Comparison of ENCODE assay signal across 24 cellular contexts in genomic region chr20:60497298-60497697, GRCh38.
DNase-seq lines count a peak whose midpoint lies in the region; ATAC-seq, FAIRE-seq and TF ChIP-seq lines count a peak whose summit lies in the region.
"Had no signal": no experiment of that assay in that cellular context is flagged by ENCODE, and none has a peak within 500 bp of the region (broad histone marks: within the 10 kb centered on the region; RNA-seq: fewer than 3 reads in every experiment).

No MANE protein-coding gene starts in this region.

- H3K27ac ChIP-seq in mammary epithelial cell (ENCODE audit: insufficient read depth, low read depth, low read length) (no peak overlapping the region), breast epithelium (no peak overlapping the region), RWPE2 (ENCODE audit: poor library complexity, severe bottlenecking) (no peak overlapping the region), keratinocyte (ENCODE audit: control insufficient read depth, insufficient read depth, low read length) (peak overlapping the region; percentile 12)
- H3K27ac ChIP-seq: 22Rv1; A549; BLaER1 treated with 17β-estradiol and CSF1 and Interleukin-3, amounts not matched to agents 10 nM and 100 nM; C4-2B had no signal

- H2AFZ ChIP-seq in mammary epithelial cell (ENCODE audit: low read depth, low read length) (peak overlapping the region; percentile 64), keratinocyte (ENCODE audit: control insufficient read depth, low read length) (no peak overlapping the region)

- CTCF ChIA-PET in mammary epithelial cell (lab: Charles Lee; ENCODE audit: low non-redundant PET), result no interaction called here

- in situ Hi-C loops in mammary epithelial cell (cut with MboI; ENCODE audit: low sequenced_read_pairs in 2 of 2), result no loop called here

- no peak for TF ChIP-seq CTCF in mammary epithelial cell (conservative IDR thresholded peaks at IDR 0.05 in 1 of 2, IDR thresholded peaks at IDR 0.05 in 1 of 2; ENCODE audit: extremely low read depth in 1 of 2, insufficient read depth in 1 of 2, low read depth in 1 of 2, low read length in 2 of 2)
- TF ChIP-seq CTCF in breast epithelium (IDR thresholded peaks at IDR 0.05), result no peak
- no peak for TF ChIP-seq CTCF in RWPE2 (IDR thresholded peaks at IDR 0.05; ENCODE audit: poor library complexity, severe bottlenecking)
- TF ChIP-seq CTCF in keratinocyte (optimal IDR thresholded peaks at IDR 0.05 in 1 of 3, IDR thresholded peaks at IDR 0.05 in 1 of 3, conservative IDR thresholded peaks at IDR 0.05 in 1 of 3; ENCODE audit: extremely low read depth in 1 of 3, insufficient read depth in 2 of 3, low read length in 3 of 3), result no peak

- H4K20me1 ChIP-seq in mammary epithelial cell (ENCODE audit: insufficient read depth, low read length) (no peaks in the 10 kb centered on the region), keratinocyte (ENCODE audit: control insufficient read depth, extremely low read depth, insufficient read depth, low read length) (no peaks in the 10 kb centered on the region)
- H4K20me1 ChIP-seq: BLaER1 treated with 17β-estradiol and CSF1 and Interleukin-3, amounts not matched to agents 10 nM and 100 nM had no signal

- intact Hi-C loops in mammary epithelial cell (cut with micrococcal nuclease) (no loop called here), breast epithelium (cut with DNase I; ENCODE audit: low total_unique reads) (no loop called here)

- H3K36me3 ChIP-seq in mammary epithelial cell (ENCODE audit: insufficient read depth, low read length) (no peaks in the 10 kb centered on the region), breast epithelium (no peaks in the 10 kb centered on the region), RWPE2 (ENCODE audit: low read depth) (no peaks in the 10 kb centered on the region), keratinocyte (ENCODE audit: control insufficient read depth in 2 of 2, extremely low read depth in 1 of 2, insufficient read depth in 2 of 2, low read length in 2 of 2) (no peaks in the 10 kb centered on the region)
- H3K36me3 ChIP-seq: BLaER1 treated with 17β-estradiol and CSF1 and Interleukin-3, amounts not matched to agents 10 nM and 100 nM had no signal

- no peak for TF ChIP-seq POLR2A in breast epithelium (IDR thresholded peaks at IDR 0.05)

- ATAC-seq in RWPE2 (ENCODE audit: low read depth), result peak; percentile 48
- ATAC-seq: A549; CD8-positive, alpha-beta T cell; GM12878 had no signal

- H3K27me3 ChIP-seq in mammary epithelial cell (ENCODE audit: insufficient read depth, low read length) (no peaks in the 10 kb centered on the region), breast epithelium (no peaks in the 10 kb centered on the region), RWPE2 (ENCODE audit: insufficient read depth, poor library complexity, severe bottlenecking) (peaks cover 81% of the 10 kb centered on the region), keratinocyte (ENCODE audit: control insufficient read depth, extremely low read depth, insufficient read depth, low read length) (no peaks in the 10 kb centered on the region)
- H3K27me3 ChIP-seq: BLaER1 treated with 17β-estradiol and CSF1 and Interleukin-3, amounts not matched to agents 10 nM and 100 nM had no signal

- WGBS in mammary epithelial cell (ENCODE audit: low coverage, missing lambda C conversion rate), result 86% methylated on average over 2 of the region's 2 CpGs

- H3K9ac ChIP-seq in mammary epithelial cell (ENCODE audit: insufficient read depth, low read length) (no peak overlapping the region), keratinocyte (ENCODE audit: control insufficient read depth, extremely low read depth, insufficient read depth, low read length) (no peak overlapping the region)
- H3K9ac ChIP-seq: BLaER1 treated with 17β-estradiol and CSF1 and Interleukin-3, amounts not matched to agents 10 nM and 100 nM had no signal

- dilution Hi-C loops in mammary epithelial cell (cut with HindIII; ENCODE audit: low sequenced_read_pairs), result no loop called here
- dilution Hi-C loops in keratinocyte (cut with MboI; ENCODE audit: extremely low pct_ligation_motif_present, low sequenced_read_pairs), result no loop called here

- H3K79me2 ChIP-seq in mammary epithelial cell (ENCODE audit: insufficient read depth, low read length) (no peaks in the 10 kb centered on the region), keratinocyte (ENCODE audit: control insufficient read depth, insufficient read depth, low read length) (no peaks in the 10 kb centered on the region)

- no peak overlapping the region for H3K4me3 ChIP-seq in mammary epithelial cell (replicated peaks in 1 of 3; ENCODE audit: insufficient read depth in 1 of 3, low read depth in 2 of 3, low read length in 3 of 3)
- no peak overlapping the region for H3K4me3 ChIP-seq in breast epithelium
- H3K4me3 ChIP-seq in RWPE2 (ENCODE audit: severe bottlenecking), result no peak overlapping the region
- peak overlapping the region in 1 of 3 experiments; percentile 26 for H3K4me3 ChIP-seq in keratinocyte (ENCODE audit: control insufficient read depth in 2 of 3, extremely low read depth in 1 of 3, insufficient read depth in 2 of 3, low read depth in 1 of 3, low read length in 3 of 3)
- H3K4me3 ChIP-seq: A549; BLaER1 treated with 17β-estradiol and CSF1 and Interleukin-3, amounts not matched to agents 10 nM and 100 nM; GM12878 had no signal

- peak; percentile 17 for FAIRE-seq in keratinocyte (lab: Jason Lieb, UNC)
- FAIRE-seq: A549, D721Med, GM12878, GM12892, GM18507 had no signal

- peak overlapping the region; percentile 22 for H3K4me2 ChIP-seq in mammary epithelial cell (ENCODE audit: insufficient read depth, low read depth, low read length)
- H3K4me2 ChIP-seq in keratinocyte (ENCODE audit: control insufficient read depth, extremely low read depth, insufficient read depth, low read depth, low read length), result peak overlapping the region; percentile 39
- H3K4me2 ChIP-seq: A549; BLaER1 treated with 17β-estradiol and CSF1 and Interleukin-3, amounts not matched to agents 10 nM and 100 nM had no signal

- H3K9me1 ChIP-seq in keratinocyte (ENCODE audit: control insufficient read depth, extremely low read depth, insufficient read depth, low read length), result no peaks in the 10 kb centered on the region

- DNase-seq in mammary epithelial cell (peak; percentile 61), breast epithelium (ENCODE audit: low spot score in 2 of 2) (no peak), RWPE2 (ENCODE audit: low spot score) (no peak), keratinocyte (ENCODE audit: low read depth, low spot score) (no peak), DMS114 treated with DMSO at 0.1 percent for 48 hours (lab: John Stamatoyannopoulos, UW; ENCODE audit: unreplicated experiment) (no peak)
- DNase-seq: AML-193; Caco-2; Calu3; CD4-positive, alpha-beta T cell; CD8-positive, alpha-beta T cell; DMS153; DMS53; DMS79; DND-41; EL; GDM1 had no signal

- no peaks in the 10 kb centered on the region for H3K9me3 ChIP-seq in mammary epithelial cell (replicated peaks; ENCODE audit: insufficient read depth, low read length)
- H3K9me3 ChIP-seq in breast epithelium, result no peaks in the 10 kb centered on the region
- no peaks in the 10 kb centered on the region for H3K9me3 ChIP-seq in RWPE2 (ENCODE audit: severe bottlenecking)
- no peaks in the 10 kb centered on the region for H3K9me3 ChIP-seq in keratinocyte (ENCODE audit: control insufficient read depth, low read depth, low read length)
- H3K9me3 ChIP-seq: A549; BLaER1 treated with 17β-estradiol and CSF1 and Interleukin-3, amounts not matched to agents 10 nM and 100 nM; Caco-2 had no signal

- no TSS peak for BruUV-seq in mammary epithelial cell (replicated peaks; lab: Mats Ljungman, UMichigan)

- H3K4me1 ChIP-seq in mammary epithelial cell (ENCODE audit: insufficient read depth, low read length) (peaks cover 19% of the 10 kb centered on the region), breast epithelium (no peaks in the 10 kb centered on the region), RWPE2 (ENCODE audit: insufficient read depth, poor library complexity, severe bottlenecking) (no peaks in the 10 kb centered on the region), keratinocyte (ENCODE audit: control insufficient read depth, extremely low read depth, insufficient read depth, low read length) (peaks cover 21% of the 10 kb centered on the region)
- H3K4me1 ChIP-seq: A549; BLaER1 treated with 17β-estradiol and CSF1 and Interleukin-3, amounts not matched to agents 10 nM and 100 nM; Caco-2 had no signal
